ENCODE assay signal across 8 cellular contexts in genomic region chr2:221574231-221574570, GRCh38. TPM values are rescaled to one million over a fixed set of nuclear protein-coding genes. Genes with fewer than 3 reads are reported as not detected.
DNase-seq lines count a peak whose midpoint lies in the region; ATAC-seq lines count a peak whose summit lies in the region.

No MANE protein-coding gene starts in this region.

- H3K79me2 ChIP-seq in ACC112 (ENCODE audit: control insufficient read depth, insufficient read depth, low read length, unreplicated experiment), result no peaks in the 10 kb centered on the region

- no peaks in the 10 kb centered on the region for H3K9me3 ChIP-seq in HUES6 (ENCODE audit: control insufficient read depth, insufficient read depth, low read depth, low read length)

- H3K27ac Mint-ChIP-seq in dendritic cell treated with granulocyte-macrophage colony-stimulating factor and Interleukin-4, amounts not matched to agents 40 ng/mL and 50 ng/mL, for 4 days, result no peak overlapping the region
- H3K27ac Mint-ChIP-seq in natural killer cell treated with Interleukin-12 subunit alpha and Interleukin-12 subunit beta and Interleukin-15 and Interleukin-18, amount 100 ng/mL, for 72 hours, result no peak overlapping the region

- H3K4me3 ChIP-seq in ACC112 (ENCODE audit: low read depth, low read length) (peak overlapping the region; percentile 87), HUES6 (ENCODE audit: low read depth, low read length) (peak overlapping the region; percentile 73)

- no peaks in the 10 kb centered on the region for H3K36me3 ChIP-seq in ACC112 (ENCODE audit: insufficient read depth, low read length)
- no peaks in the 10 kb centered on the region for H3K36me3 ChIP-seq in HUES6 (ENCODE audit: control insufficient read depth, insufficient read depth, low read length)

- intact Hi-C loops in dendritic cell treated with granulocyte-macrophage colony-stimulating factor and Interleukin-4, amounts not matched to agents 40 ng/mL and 50 ng/mL, for 4 days (cut with micrococcal nuclease), result no loop called here

- H3K36me3 Mint-ChIP-seq in dendritic cell treated with granulocyte-macrophage colony-stimulating factor and Interleukin-4, amounts not matched to agents 40 ng/mL and 50 ng/mL, for 4 days (ENCODE audit: low read depth), result no peaks in the 10 kb centered on the region
- H3K36me3 Mint-ChIP-seq in natural killer cell treated with Interleukin-12 subunit alpha and Interleukin-12 subunit beta and Interleukin-15 and Interleukin-18, amount 100 ng/mL, for 72 hours, result peaks cover 5% of the 10 kb centered on the region

- H3K9ac ChIP-seq in HUES6 (ENCODE audit: low read length), result peak overlapping the region; percentile 83

- no peak for ATAC-seq in natural killer cell treated with Interleukin-12 subunit alpha and Interleukin-12 subunit beta and Interleukin-15 and Interleukin-18, amount 100 ng/mL, for 72 hours
- ATAC-seq in GM19455 (IDR thresholded peaks at IDR 0.05; ENCODE audit: unreplicated experiment) (no peak), GM21381 (IDR thresholded peaks at IDR 0.05; ENCODE audit: unreplicated experiment) (no peak)

- H2AFZ ChIP-seq in ACC112 (ENCODE audit: low read length, unreplicated experiment), result peak overlapping the region; percentile 90

- H3K27ac ChIP-seq in ACC112 (ENCODE audit: low read depth, low read length) (no peak overlapping the region), HUES6 (ENCODE audit: low read depth, low read length) (no peak overlapping the region)

- H3K4me1 ChIP-seq in ACC112 (ENCODE audit: control insufficient read depth, insufficient read depth, low read length, unreplicated experiment) (peaks cover 4% of the 10 kb centered on the region), HUES6 (ENCODE audit: control insufficient read depth, insufficient read depth, low read length) (peaks cover 19% of the 10 kb centered on the region)

- H3K27me3 Mint-ChIP-seq in dendritic cell treated with granulocyte-macrophage colony-stimulating factor and Interleukin-4, amounts not matched to agents 40 ng/mL and 50 ng/mL, for 4 days, result peaks cover 68% of the 10 kb centered on the region
- H3K27me3 Mint-ChIP-seq in natural killer cell treated with Interleukin-12 subunit alpha and Interleukin-12 subunit beta and Interleukin-15 and Interleukin-18, amount 100 ng/mL, for 72 hours, result peaks cover 41 to 69% of the 10 kb centered on the region in 2 donors

- H3K4me1 Mint-ChIP-seq in dendritic cell treated with granulocyte-macrophage colony-stimulating factor and Interleukin-4, amounts not matched to agents 40 ng/mL and 50 ng/mL, for 4 days (ENCODE audit: low read depth), result peaks cover 40% of the 10 kb centered on the region
- H3K4me1 Mint-ChIP-seq in natural killer cell treated with Interleukin-12 subunit alpha and Interleukin-12 subunit beta and Interleukin-15 and Interleukin-18, amount 100 ng/mL, for 72 hours (ENCODE audit: low read depth in 2 of 2), result peaks cover 28 to 30% of the 10 kb centered on the region in 2 donors

- no peaks in the 10 kb centered on the region for H3K9me3 Mint-ChIP-seq in dendritic cell treated with granulocyte-macrophage colony-stimulating factor and Interleukin-4, amounts not matched to agents 40 ng/mL and 50 ng/mL, for 4 days
- no peaks in the 10 kb centered on the region for H3K9me3 Mint-ChIP-seq in natural killer cell treated with Interleukin-12 subunit alpha and Interleukin-12 subunit beta and Interleukin-15 and Interleukin-18, amount 100 ng/mL, for 72 hours

- H3K27me3 ChIP-seq in ACC112 (ENCODE audit: insufficient read depth, low read length) (peaks cover 8% of the 10 kb centered on the region; the same call in 1 of the 2 replicates), HUES6 (ENCODE audit: control insufficient read depth, insufficient read depth, low read length) (peaks cover 45% of the 10 kb centered on the region)

- peak overlapping the region; percentile 81 for H3K4me3 Mint-ChIP-seq in dendritic cell treated with granulocyte-macrophage colony-stimulating factor and Interleukin-4, amounts not matched to agents 40 ng/mL and 50 ng/mL, for 4 days
- peak overlapping the region; percentile 82 for H3K4me3 Mint-ChIP-seq in natural killer cell treated with Interleukin-12 subunit alpha and Interleukin-12 subunit beta and Interleukin-15 and Interleukin-18, amount 100 ng/mL, for 72 hours

- DNase-seq in natural killer cell treated with Interleukin-12 subunit alpha and Interleukin-12 subunit beta and Interleukin-15 and Interleukin-18, amount 100 ng/mL, for 72 hours (ENCODE audit: low spot score), result no peak
- DNase-seq in DMS53 treated with DMSO at 0.1 percent for 48 hours (lab: John Stamatoyannopoulos, UW; ENCODE audit: unreplicated experiment), result no peak
- no peak for DNase-seq in NCI-H2227 (lab: John Stamatoyannopoulos, UW; ENCODE audit: unreplicated experiment)

RNA-seq across cellular contexts. Expression of gene EPHA4, which starts 2.1 kb away (rescaled TPM):
- total RNA-seq in natural killer cell treated with Interleukin-12 subunit alpha and Interleukin-12 subunit beta and Interleukin-15 and Interleukin-18, amount 100 ng/mL, for 72 hours, result 10 to 100 TPM in 1 of 2 donors, 1 to 10 TPM in 1; 9.7 to 20.7 TPM
